8 cellular contexts compared by ENCODE assay signal in the genomic region with DNA sequence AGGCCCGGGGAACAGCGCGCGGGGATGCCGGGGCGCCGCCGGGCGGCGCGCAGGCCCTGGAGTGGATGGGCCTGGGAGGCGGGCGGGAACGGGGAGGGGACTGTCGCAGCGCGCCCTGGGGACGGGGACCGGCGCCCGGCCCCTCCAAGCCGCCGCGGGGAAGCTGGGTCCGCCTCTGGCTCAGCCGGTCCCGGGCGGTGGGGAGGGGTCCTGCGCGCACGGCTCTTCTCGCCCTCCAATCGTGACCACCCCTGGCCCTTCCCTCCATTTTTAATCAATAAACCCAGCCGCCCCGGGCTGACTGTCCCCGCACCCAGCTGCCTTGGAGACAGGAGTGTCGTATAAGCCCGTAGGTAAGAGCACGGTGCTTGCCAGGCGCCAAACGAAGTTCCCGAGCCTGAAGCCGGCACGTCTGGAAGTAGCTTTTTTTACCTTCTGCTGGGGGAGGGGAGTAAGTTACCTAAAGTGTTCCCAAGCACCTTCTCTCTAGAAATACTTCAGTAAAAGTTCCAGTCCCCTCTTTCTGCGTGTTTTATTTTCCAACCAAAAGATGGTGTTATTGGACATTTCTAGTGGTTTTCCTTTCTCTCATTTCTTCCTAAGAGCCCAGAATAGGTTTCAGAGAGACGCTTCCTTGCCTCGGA. TPM values are rescaled to one million over a fixed set of nuclear protein-coding genes. Genes with fewer than 3 reads are reported as not detected.
DNase-seq lines count a peak whose midpoint lies in the region; ATAC-seq, FAIRE-seq and TF ChIP-seq lines count a peak whose summit lies in the region.

No MANE protein-coding gene starts in this region.

- no peak overlapping the region for H3K14ac ChIP-seq in neuronal stem cell (ENCODE audit: low read length)

- H3K4me2 ChIP-seq in neuronal stem cell (ENCODE audit: insufficient read depth, low read length, poor library complexity, severe bottlenecking), result peak overlapping the region; percentile 79

- in situ Hi-C loops in transverse colon (cut with MboI; ENCODE audit: low pct_ligation_motif_present in 1 of 4, low pct_unique_long_range_greater_than_20kb in 1 of 4, low sequenced_read_pairs in 3 of 4), result loop anchor here in 2 of 4 donors (10.0 kb wide), 1 partner anchor 58 kb away; a partner anchor contains a TSS

- no CpG with 5 or more reads among the region's 47 CpGs for WGBS in neuronal stem cell (ENCODE audit: extremely low coverage in 2 of 2, insufficient read length in 2 of 2, insufficient replicate concordance in 1 of 2), 2 donors
- WGBS in transverse colon (ENCODE audit: low coverage in 1 of 2), 2 donors, result 0 to 1% methylated on average over 2 to 31 of the region's 47 CpGs

- no peak overlapping the region for H2AK5ac ChIP-seq in neuronal stem cell (ENCODE audit: low read depth, low read length)

- H3K9me3 ChIP-seq in neuronal stem cell (replicated peaks in 1 of 2; ENCODE audit: control insufficient read depth in 2 of 2, insufficient read depth in 1 of 2, low read depth in 1 of 2, low read length in 2 of 2) (peaks cover 2 to 5% of the 10 kb centered on the region in 2 donors), transverse colon (no peaks in the 10 kb centered on the region)

- H3K4me3 ChIP-seq in AG09309 (ENCODE audit: control insufficient read depth, low read depth, low read length) (peak overlapping the region; percentile 71), neuronal stem cell (ENCODE audit: low read length in 2 of 2) (peak overlapping the region; percentile 63 to 77), transverse colon (peak overlapping the region; percentile 45 to 73 (median 64))

- H3K4ac ChIP-seq in neuronal stem cell (ENCODE audit: low read length), result no peak overlapping the region

- H3K36me3 ChIP-seq in neuronal stem cell (replicated peaks in 1 of 2; ENCODE audit: control insufficient read depth in 2 of 2, insufficient read depth in 2 of 2, low read length in 2 of 2), result peaks cover 0 to 26% of the 10 kb centered on the region in 2 donors
- no peaks in the 10 kb centered on the region for H3K36me3 ChIP-seq in transverse colon

- H4K91ac ChIP-seq in neuronal stem cell (ENCODE audit: low read depth, low read length, poor library complexity), result peak overlapping the region; percentile 85

- no peak for TF ChIP-seq EP300 in transverse colon (IDR thresholded peaks at IDR 0.05; ENCODE audit: low read depth)

- peaks cover 15 to 19% of the 10 kb centered on the region in 2 donors for H3K4me1 ChIP-seq in neuronal stem cell (ENCODE audit: control insufficient read depth in 2 of 2, insufficient read depth in 1 of 2, low read depth in 1 of 2, low read length in 2 of 2)
- H3K4me1 ChIP-seq in transverse colon, result peaks cover 41 to 64% (median 49%) of the 10 kb centered on the region in 4 donors

- H3K9ac ChIP-seq in neuronal stem cell (ENCODE audit: low read depth, low read length, poor library complexity), result peak overlapping the region; percentile 84

- H4K8ac ChIP-seq in neuronal stem cell (ENCODE audit: low read depth, low read length), result peak overlapping the region; percentile 23

- H3K79me1 ChIP-seq in neuronal stem cell (ENCODE audit: low read depth, low read length), result peaks cover 17% of the 10 kb centered on the region

- H3K18ac ChIP-seq in neuronal stem cell (ENCODE audit: low read length), result peak overlapping the region; percentile 84

- no peak for DNase-seq in AG09309 (ENCODE audit: low read depth)
- DNase-seq in NCI-H774 (lab: John Stamatoyannopoulos, UW), result peak; percentile 62
- peak; percentile 28 for DNase-seq in activated T-helper 9 cell treated with anti-CD3 and anti-CD28 coated beads, Interleukin-2, amount 50 U/mL, for 16 hours (ENCODE audit: low read depth)
- DNase-seq in frontal cortex (ENCODE audit: low spot score in 2 of 2), result peak; percentile 54 to 77
- DNase-seq in neuronal stem cell (ENCODE audit: low spot score), result peak; percentile 71
- DNase-seq in transverse colon, result peak; percentile 67

- no peaks in the 10 kb centered on the region for H3K27me3 ChIP-seq in neuronal stem cell (ENCODE audit: control insufficient read depth in 3 of 3, insufficient read depth in 3 of 3, low read depth in 1 of 3, low read length in 3 of 3)
- H3K27me3 ChIP-seq in transverse colon, result no peaks in the 10 kb centered on the region

- no peak overlapping the region for H2BK12ac ChIP-seq in neuronal stem cell (ENCODE audit: low read length)

- TF ChIP-seq POLR2A in transverse colon (IDR thresholded peaks at IDR 0.05), result peak; percentile 59

- no peak for FAIRE-seq in frontal cortex (lab: Jason Lieb, UNC)

- peak overlapping the region; percentile 99 for H3K23ac ChIP-seq in neuronal stem cell (ENCODE audit: low read depth, low read length, poor library complexity)

- peak overlapping the region; percentile 89 for H2AFZ ChIP-seq in neuronal stem cell (ENCODE audit: low read length)

- ATAC-seq in GM18873 (IDR thresholded peaks at IDR 0.05; ENCODE audit: low FRiP score, unreplicated experiment), result peak; percentile 21
- ATAC-seq in HG03342 (IDR thresholded peaks at IDR 0.05; ENCODE audit: unreplicated experiment), result peak; percentile 28

- intact Hi-C loops in transverse colon (cut with DNase I; ENCODE audit: low total_unique reads), result loop anchor here (5.0 kb wide), 1 partner anchor 56 kb away; a partner anchor contains a TSS

- peak overlapping the region; percentile 85 for H2BK15ac ChIP-seq in neuronal stem cell (ENCODE audit: low read length)

- H2BK5ac ChIP-seq in neuronal stem cell (ENCODE audit: low read length), result peak overlapping the region; percentile 87

- peak overlapping the region; percentile 89 for H3K27ac ChIP-seq in neuronal stem cell (replicated peaks; ENCODE audit: low read length)
- peak overlapping the region; percentile 89 to 96 (median 92) for H3K27ac ChIP-seq in transverse colon

- TF ChIP-seq CTCF in AG09309 (IDR thresholded peaks at IDR 0.05; ENCODE audit: control insufficient read depth, insufficient read depth, low read depth, low read length, missing control alignments), result no peak
- TF ChIP-seq CTCF in transverse colon (IDR thresholded peaks at IDR 0.05), result no peak

- H2BK120ac ChIP-seq in neuronal stem cell (ENCODE audit: low read depth, low read length), result no peak overlapping the region

RNA-seq across cellular contexts. Expression of a gene that starts 0.8 kb away (rescaled TPM):
- total RNA-seq in frontal cortex, result 6.5 TPM
- 13.5 TPM for polyA plus RNA-seq in neuronal stem cell (2013, experiment 1 of 2)
- polyA plus RNA-seq in neuronal stem cell (2013, experiment 2 of 2), result 15.0 TPM
- total RNA-seq in transverse colon, result 10 to 100 TPM; 18.9 to 39.5 (median 24.3) TPM

RNA-seq across cellular contexts. Expression of a gene that starts 55.8 kb away (rescaled TPM):
- total RNA-seq in frontal cortex (97.8 TPM), transverse colon (10 to 100 TPM; 22.1 to 45.3 (median 35.6) TPM)
- 74.7 TPM for polyA plus RNA-seq in neuronal stem cell (2013, experiment 1 of 2)
- polyA plus RNA-seq in neuronal stem cell (2013, experiment 2 of 2), result 78.8 TPM
